10 cellular contexts compared by ENCODE assay signal in genomic region chr10:75398238-75398629, GRCh38. TPM values are rescaled to one million over a fixed set of nuclear protein-coding genes. Genes with fewer than 3 reads are reported as not detected.
DNase-seq lines count a peak whose midpoint lies in the region; ATAC-seq, FAIRE-seq and TF ChIP-seq lines count a peak whose summit lies in the region.
"Had no signal": no experiment of that assay in that cellular context is flagged by ENCODE, and none has a peak within 500 bp of the region (broad histone marks: within the 10 kb centered on the region; RNA-seq: fewer than 3 reads in every experiment).

No MANE protein-coding gene starts in this region.

- ATAC-seq in psoas muscle, result no peak

- no peaks in the 10 kb centered on the region for H3K9me2 ChIP-seq in hepatocyte (replicated peaks; ENCODE audit: insufficient read depth)

- peak overlapping the region; percentile 85 for H3K27ac ChIP-seq in astrocyte (ENCODE audit: low read depth, low read length)
- H3K27ac ChIP-seq in hepatocyte, result peak overlapping the region; percentile 96
- H3K27ac ChIP-seq in psoas muscle, result no peak overlapping the region
- H3K27ac ChIP-seq in A673 (ENCODE audit: low read depth, low read length, poor library complexity, severe bottlenecking), result no peak overlapping the region
- H3K27ac ChIP-seq: HL-60 had no signal

- H3K36me3 Mint-ChIP-seq in Calu3 (ENCODE audit: insufficient read depth, unreplicated experiment), result peaks cover 60% of the 10 kb centered on the region
- H3K36me3 Mint-ChIP-seq in astrocyte (ENCODE audit: low read depth, unreplicated experiment), result peaks cover 4% of the 10 kb centered on the region
- no peaks in the 10 kb centered on the region for H3K36me3 Mint-ChIP-seq in activated naive CD4-positive, alpha-beta T cell treated with anti-CD3 and anti-CD28 coated beads, Interleukin-2, amount 10 ng/mL, durations not matched to agents 7 days and 5 days

- H3K27ac Mint-ChIP-seq in Calu3 (ENCODE audit: unreplicated experiment) (no peak overlapping the region), astrocyte (ENCODE audit: unreplicated experiment) (peak overlapping the region; percentile 41)
- H3K27ac Mint-ChIP-seq in activated naive CD4-positive, alpha-beta T cell treated with anti-CD3 and anti-CD28 coated beads, Interleukin-2, amount 10 ng/mL, durations not matched to agents 7 days and 5 days, result no peak overlapping the region

- H3K36me3 ChIP-seq in astrocyte (ENCODE audit: insufficient read depth, low read length), result no peaks in the 10 kb centered on the region
- H3K36me3 ChIP-seq in hepatocyte (replicated peaks; ENCODE audit: insufficient read depth, low read depth), result no peaks in the 10 kb centered on the region
- H3K36me3 ChIP-seq in psoas muscle (ENCODE audit: insufficient read depth in 1 of 2, low read depth in 1 of 2), result no peaks in the 10 kb centered on the region
- no peaks in the 10 kb centered on the region for H3K36me3 ChIP-seq in A673 (ENCODE audit: insufficient read depth, low read length, poor library complexity, severe bottlenecking)

- H4K20me1 ChIP-seq in astrocyte (ENCODE audit: insufficient read depth, low read length), result peaks cover 42% of the 10 kb centered on the region
- H4K20me1 ChIP-seq in hepatocyte (ENCODE audit: insufficient read depth, poor library complexity, severe bottlenecking), result peaks cover 30% of the 10 kb centered on the region

- H3K9ac ChIP-seq in astrocyte (ENCODE audit: low read length), result peak overlapping the region; percentile 93

- H3K9me3 ChIP-seq in astrocyte (ENCODE audit: insufficient read depth, low read depth, low read length) (no peaks in the 10 kb centered on the region), hepatocyte (ENCODE audit: low read depth) (no peaks in the 10 kb centered on the region), psoas muscle (no peaks in the 10 kb centered on the region), A673 (ENCODE audit: low read depth, low read length, poor library complexity, severe bottlenecking) (no peaks in the 10 kb centered on the region)

- H3K4me1 ChIP-seq in astrocyte (ENCODE audit: insufficient read depth, low read length), result peaks cover 13% of the 10 kb centered on the region
- no peaks in the 10 kb centered on the region for H3K4me1 ChIP-seq in hepatocyte (ENCODE audit: insufficient read depth)
- H3K4me1 ChIP-seq in psoas muscle, result peaks cover 3% of the 10 kb centered on the region
- H3K4me1 ChIP-seq in A673 (ENCODE audit: insufficient read depth, low read length, poor library complexity, severe bottlenecking), result peaks cover 16% of the 10 kb centered on the region

- peaks cover 48% of the 10 kb centered on the region for H3K79me2 ChIP-seq in astrocyte (ENCODE audit: insufficient read depth, low read length)
- H3K79me2 ChIP-seq in hepatocyte, result peaks cover 63% of the 10 kb centered on the region

- H3K9me3 Mint-ChIP-seq in Calu3 (ENCODE audit: low read depth, unreplicated experiment) (no peaks in the 10 kb centered on the region), astrocyte (ENCODE audit: unreplicated experiment) (peaks cover 4% of the 10 kb centered on the region)
- no peaks in the 10 kb centered on the region for H3K9me3 Mint-ChIP-seq in activated naive CD4-positive, alpha-beta T cell treated with anti-CD3 and anti-CD28 coated beads, Interleukin-2, amount 10 ng/mL, durations not matched to agents 7 days and 5 days

- 25% methylated on average over 9 of the region's 9 CpGs for WGBS in hepatocyte (ENCODE audit: low lambda C conversion rate, missing lambda C conversion rate)
- whole genome bisulfite sequencing in psoas muscle, 3 donors, result 88 to 93% (median 90%) methylated on average over 9 of the region's 9 CpGs

- H3K4me2 ChIP-seq in astrocyte (ENCODE audit: low read length), result peak overlapping the region; percentile 100
- H3K4me2 ChIP-seq in hepatocyte, result peak overlapping the region; percentile 97

- H2AFZ ChIP-seq in astrocyte (ENCODE audit: low read depth, low read length) (no peak overlapping the region), hepatocyte (no peak overlapping the region)

- DNase-seq in Calu3 (no peak), astrocyte (ENCODE audit: low read depth) (no peak), hepatocyte (ENCODE audit: low spot score) (no peak), psoas muscle (no peak), A673 (ENCODE audit: low spot score) (no peak), SKM-1 treated with dmso at 0.1 percent for 144 hours (lab: John Stamatoyannopoulos, UW; ENCODE audit: unreplicated experiment) (no peak), NCI-H526 treated with DMSO at 0.1 percent for 48 hours (lab: John Stamatoyannopoulos, UW) (no peak)
- DNase-seq in activated naive CD4-positive, alpha-beta T cell treated with anti-CD3 and anti-CD28 coated beads, Interleukin-2, amount 10 ng/mL, durations not matched to agents 7 days and 5 days, result no peak
- DNase-seq: NCI-H2029 had no signal

- H3K4me1 Mint-ChIP-seq in Calu3 (ENCODE audit: low read depth, unreplicated experiment) (no peaks in the 10 kb centered on the region), astrocyte (ENCODE audit: low read depth, unreplicated experiment) (peaks cover 2% of the 10 kb centered on the region)
- H3K4me1 Mint-ChIP-seq in activated naive CD4-positive, alpha-beta T cell treated with anti-CD3 and anti-CD28 coated beads, Interleukin-2, amount 10 ng/mL, durations not matched to agents 7 days and 5 days, result peaks cover 33% of the 10 kb centered on the region

- POLR2A ChIA-PET in A673 (lab: Charles Lee; ENCODE audit: low non-redundant PET), result no interaction called here

- BruUV-seq in Calu3 (replicated peaks; lab: Mats Ljungman, UMichigan), result TSS peak; percentile 32
- no TSS peak for BruUV-seq in A673 (replicated peaks; lab: Mats Ljungman, UMichigan)

- no peak for TF ChIP-seq CTCF in Calu3 (IDR thresholded peaks at IDR 0.05; ENCODE audit: unreplicated experiment)
- no peak for TF ChIP-seq CTCF in astrocyte (IDR thresholded peaks at IDR 0.05; ENCODE audit: insufficient read depth, low read depth, low read length)
- TF ChIP-seq CTCF in hepatocyte (IDR thresholded peaks at IDR 0.05; ENCODE audit: poor library complexity), result no peak
- TF ChIP-seq CTCF in psoas muscle (IDR thresholded peaks at IDR 0.05), result no peak
- TF ChIP-seq CTCF in A673 (conservative IDR thresholded peaks at IDR 0.05; ENCODE audit: low read depth, low read length), result no peak

- H3K27me3 Mint-ChIP-seq in Calu3 (ENCODE audit: unreplicated experiment), result no peaks in the 10 kb centered on the region
- peaks cover 37% of the 10 kb centered on the region for H3K27me3 Mint-ChIP-seq in astrocyte (ENCODE audit: low read depth, unreplicated experiment)
- H3K27me3 Mint-ChIP-seq in activated naive CD4-positive, alpha-beta T cell treated with anti-CD3 and anti-CD28 coated beads, Interleukin-2, amount 10 ng/mL, durations not matched to agents 7 days and 5 days, result peaks cover 96% of the 10 kb centered on the region

- H3K4me3 Mint-ChIP-seq in Calu3 (ENCODE audit: low read depth, unreplicated experiment), result peak overlapping the region; percentile 95
- peak overlapping the region; percentile 88 for H3K4me3 Mint-ChIP-seq in astrocyte (ENCODE audit: unreplicated experiment)
- no peak overlapping the region for H3K4me3 Mint-ChIP-seq in activated naive CD4-positive, alpha-beta T cell treated with anti-CD3 and anti-CD28 coated beads, Interleukin-2, amount 10 ng/mL, durations not matched to agents 7 days and 5 days

- FAIRE-seq in astrocyte (lab: Jason Lieb, UNC), result no peak

- CTCF ChIA-PET in Calu3 (lab: Charles Lee) (no interaction called here), A673 (lab: Charles Lee) (interaction anchor here (0.5 kb wide), 1 partner anchor 906 kb away, joined by 4 read pairs; no protein-coding TSS in a partner anchor)
- CTCF ChIA-PET in activated naive CD4-positive, alpha-beta T cell treated with anti-CD3 and anti-CD28 coated beads, Interleukin-2, amount 10 ng/mL, durations not matched to agents 7 days and 5 days (lab: Charles Lee), result no interaction called here

- intact Hi-C loops in Calu3 (cut with micrococcal nuclease; ENCODE audit: unreplicated experiment), result no loop called here
- intact Hi-C loops in psoas muscle (cut with DNase I), result loop anchor here (5.0 kb wide), 4 partner anchors 509 to 1149 kb away; no protein-coding TSS in a partner anchor
- intact Hi-C loops in A673 (cut with micrococcal nuclease; ENCODE audit: unreplicated experiment), result no loop called here

- H3K27me3 ChIP-seq in astrocyte (ENCODE audit: insufficient read depth, low read length) (peaks cover under 1% of the 10 kb centered on the region), hepatocyte (no peaks in the 10 kb centered on the region), psoas muscle (ENCODE audit: insufficient read depth in 3 of 3, low read length in 2 of 3) (peaks cover 0 to 76% (median 4%) of the 10 kb centered on the region in 3 donors), A673 (replicated peaks; ENCODE audit: insufficient read depth, low read depth, low read length, poor library complexity) (peaks cover 99% of the 10 kb centered on the region)

- peak overlapping the region; percentile 89 for H3K4me3 ChIP-seq in astrocyte (ENCODE audit: insufficient read depth, low read depth, low read length)
- peak overlapping the region; percentile 62 for H3K4me3 ChIP-seq in hepatocyte
- H3K4me3 ChIP-seq in psoas muscle, result peak overlapping the region; percentile 90
- H3K4me3 ChIP-seq in A673 (ENCODE audit: low read depth, low read length, poor library complexity, severe bottlenecking), result no peak overlapping the region

RNA-seq across cellular contexts. Expression of gene ZNF503, which starts 3.3 kb away (rescaled TPM):
- total RNA-seq in Calu3 (2022), result 12.5 and 12.8 TPM in 2 replicates
- total RNA-seq in astrocyte, result 11.1 and 11.9 TPM in 2 replicates
- total RNA-seq in hepatocyte, result 17.6 and 19.6 TPM in 2 replicates
- polyA plus RNA-seq in hepatocyte, result 11.5 and 14.1 TPM in 2 replicates
- 1 to 10 TPM; 2.3 to 5.7 (median 4.7) TPM for total RNA-seq in psoas muscle
- 1 to 10 TPM; 1.1 to 2.0 (median 1.7) TPM for polyA plus RNA-seq in psoas muscle
- 1.2 TPM in 2 replicates for total RNA-seq in A673 (2021)

RNA-seq across cellular contexts. Expression of gene LRMDA, which starts 33.2 kb away (rescaled TPM):
- 5.5 and 7.6 TPM in 2 replicates for total RNA-seq in Calu3 (2022)
- 2.2 and 2.7 TPM in 2 replicates for total RNA-seq in astrocyte
- 5.6 and 6.8 TPM in 2 replicates for total RNA-seq in hepatocyte
- 8.3 and 15.7 TPM in 2 replicates for polyA plus RNA-seq in hepatocyte
- total RNA-seq in psoas muscle, result 1 to 10 TPM; 2.4 to 5.7 (median 2.6) TPM
- polyA plus RNA-seq in psoas muscle, result 1 to 10 TPM; 1.0 to 2.9 (median 1.5) TPM
- total RNA-seq in A673 (2021), result not detected in 2 replicates

Comparison
In these comparisons a context has a peak if more than half of its experiments do, and no peak if none do; other contexts are left out.
1. H3K27ac ChIP-seq: peak in astrocyte (single experiment) and hepatocyte (single experiment); none in psoas muscle (single experiment) and A673 (single experiment).
2. intact Hi-C loops: an anchor here in psoas muscle (5.0 kb wide); none called in Calu3 and A673.